Comparison of ENCODE assay signal across 8 cellular contexts in the genomic region with DNA sequence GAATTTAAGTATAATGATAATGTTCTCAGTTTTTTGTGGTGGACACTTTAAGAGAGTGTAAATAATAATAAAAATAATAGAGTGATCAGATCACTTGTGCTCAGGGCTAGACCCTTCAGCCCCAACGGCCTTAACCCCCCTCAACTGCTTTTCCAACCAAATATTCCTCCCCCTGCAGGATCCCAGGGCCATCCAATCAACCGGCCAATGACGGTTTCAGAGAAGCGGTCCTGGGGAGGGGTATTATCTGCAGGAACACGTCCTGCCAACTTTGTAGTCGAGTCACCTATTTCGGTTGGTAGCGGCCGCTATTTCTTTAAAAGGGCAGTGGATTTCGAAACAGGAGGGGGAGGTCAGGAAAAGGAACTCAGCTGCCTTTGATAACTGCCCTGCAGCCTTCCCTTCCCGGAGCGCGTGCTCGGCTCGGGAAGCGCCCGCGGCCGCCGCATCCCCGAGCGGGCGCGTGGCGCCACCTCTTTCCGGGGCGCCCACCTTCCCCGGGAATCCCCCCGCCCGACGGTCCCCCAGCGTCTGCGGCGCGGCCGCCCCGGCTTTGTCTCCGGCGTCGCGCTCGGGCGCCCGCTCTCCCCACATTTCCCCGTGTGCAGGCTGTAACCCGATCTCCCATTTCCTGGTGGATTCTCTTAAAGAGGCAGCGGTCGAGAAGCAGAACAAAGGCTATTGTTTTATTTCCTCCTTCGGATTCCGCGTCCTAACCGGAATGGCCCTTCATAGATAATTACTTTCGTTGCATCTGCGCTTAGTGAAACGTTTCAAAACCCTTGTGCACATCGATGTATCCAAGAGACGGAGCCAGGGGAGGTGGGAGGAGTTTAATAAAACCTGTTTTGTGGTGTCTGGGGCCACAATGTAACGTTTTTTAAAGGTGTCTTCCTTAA. TPM values are rescaled to one million over a fixed set of nuclear protein-coding genes. Genes with fewer than 3 reads are reported as not detected.
DNase-seq lines count a peak whose midpoint lies in the region; ATAC-seq and TF ChIP-seq lines count a peak whose summit lies in the region.

No MANE protein-coding gene starts in this region.

- H3K36me3 ChIP-seq in OCI-LY7 (ENCODE audit: insufficient read depth, low read length) (no peaks in the 10 kb centered on the region), esophagus muscularis mucosa (no peaks in the 10 kb centered on the region)

- intact Hi-C loops in OCI-LY7 (cut with micrococcal nuclease; ENCODE audit: unreplicated experiment), result loop anchor here (2.0 kb wide), 2 partner anchors 188 to 376 kb away; no protein-coding TSS in a partner anchor
- intact Hi-C loops in esophagus muscularis mucosa (cut with DNase I), result loop anchor here (5.0 to 10.0 kb wide), 3 partner anchors 66 to 386 kb away; no protein-coding TSS in a partner anchor

- WGBS in esophagus muscularis mucosa, result under 1% methylated on average over 22 of the region's 58 CpGs

- H4K20me1 ChIP-seq in OCI-LY7 (ENCODE audit: insufficient read depth, low read length), result no peaks in the 10 kb centered on the region

- peaks cover 23% of the 10 kb centered on the region for H3K4me1 ChIP-seq in OCI-LY7 (ENCODE audit: insufficient read depth, low read length, poor library complexity, severe bottlenecking)
- peaks cover 13 to 23% (median 15%) of the 10 kb centered on the region in 4 donors for H3K4me1 ChIP-seq in esophagus muscularis mucosa

- H3K4me3 ChIP-seq in OCI-LY7 (ENCODE audit: low read depth, low read length, poor library complexity, severe bottlenecking), result peak overlapping the region; percentile 92
- H3K4me3 ChIP-seq in esophagus muscularis mucosa, result peak overlapping the region; percentile 71 to 88 (median 84)

- H3K27me3 Mint-ChIP-seq in stimulated activated memory B cell treated with anti-CD40 and anti-IgM and Interleukin-4, amounts not matched to agents 10 μg/mL and 1 μg/mL and 100 μg/mL, for 72 hours, result no peaks in the 10 kb centered on the region

- peak overlapping the region; percentile 98 for H3K27ac Mint-ChIP-seq in stimulated activated memory B cell treated with anti-CD40 and anti-IgM and Interleukin-4, amounts not matched to agents 10 μg/mL and 1 μg/mL and 100 μg/mL, for 72 hours

- peak; percentile 3 for TF ChIP-seq POLR2A in esophagus muscularis mucosa (IDR thresholded peaks at IDR 0.05; ENCODE audit: low read depth)

- no peaks in the 10 kb centered on the region for H3K9me3 Mint-ChIP-seq in stimulated activated memory B cell treated with anti-CD40 and anti-IgM and Interleukin-4, amounts not matched to agents 10 μg/mL and 1 μg/mL and 100 μg/mL, for 72 hours

- DNase-seq in DMS114 treated with DMSO at 0.1 percent for 48 hours (lab: John Stamatoyannopoulos, UW; ENCODE audit: unreplicated experiment) (peak; percentile 62), HuH-7 (ENCODE audit: low spot score) (peak; percentile 80), OCI-LY7 (ENCODE audit: low spot score) (peak; percentile 85), esophagus muscularis mucosa (ENCODE audit: extremely low spot score) (peak; percentile 95), myocyte (ENCODE audit: low read depth) (peak; percentile 90)
- DNase-seq in activated T-cell treated with anti-CD3 and anti-CD28 coated beads, Interleukin-2, amount 50 U/mL, for 48 hours, result peak; percentile 76 to 79

- TF ChIP-seq CTCF in OCI-LY7 (conservative IDR thresholded peaks at IDR 0.05; ENCODE audit: low read length) (no peak), esophagus muscularis mucosa (IDR thresholded peaks at IDR 0.05) (peak in 1 of 3 experiments; percentile 21)

- H3K27me3 ChIP-seq in esophagus muscularis mucosa, result no peaks in the 10 kb centered on the region

- H3K9me3 ChIP-seq in OCI-LY7 (ENCODE audit: low read length), result no peaks in the 10 kb centered on the region
- no peaks in the 10 kb centered on the region for H3K9me3 ChIP-seq in esophagus muscularis mucosa

- H3K4me3 Mint-ChIP-seq in stimulated activated memory B cell treated with anti-CD40 and anti-IgM and Interleukin-4, amounts not matched to agents 10 μg/mL and 1 μg/mL and 100 μg/mL, for 72 hours, result peak overlapping the region; percentile 87

- CTCF ChIA-PET in OCI-LY7 (lab: Charles Lee; ENCODE audit: unreplicated experiment), result no interaction called here

- peak; percentile 33 for ATAC-seq in GM21515 (IDR thresholded peaks at IDR 0.05; ENCODE audit: unreplicated experiment)
- peak; percentile 55 for ATAC-seq in stimulated activated memory B cell treated with anti-CD40 and anti-IgM and Interleukin-4, amounts not matched to agents 10 μg/mL and 1 μg/mL and 100 μg/mL, for 72 hours

- POLR2A ChIA-PET in OCI-LY7 (lab: Charles Lee), result interaction anchor here (0.6 to 2.0 kb wide), 6 partner anchors 18 to 628 kb away, joined by 3 to 12 read pairs (median 3); no protein-coding TSS in a partner anchor

- peaks cover 36% of the 10 kb centered on the region; the same call in 1 of the 2 replicates for H3K79me2 ChIP-seq in OCI-LY7 (ENCODE audit: insufficient read depth, low read depth, low read length)

- peak overlapping the region; percentile 79 for H3K27ac ChIP-seq in OCI-LY7 (ENCODE audit: low read depth, low read length, poor library complexity, severe bottlenecking)
- H3K27ac ChIP-seq in esophagus muscularis mucosa (replicated peaks in 1 of 4), result peak overlapping the region; percentile 90 to 98 (median 98)

- H3K4me1 Mint-ChIP-seq in stimulated activated memory B cell treated with anti-CD40 and anti-IgM and Interleukin-4, amounts not matched to agents 10 μg/mL and 1 μg/mL and 100 μg/mL, for 72 hours, result peaks cover 25% of the 10 kb centered on the region

- H2AFZ ChIP-seq in OCI-LY7 (ENCODE audit: low read length), result peak overlapping the region; percentile 80

- peaks cover 8% of the 10 kb centered on the region for H3K36me3 Mint-ChIP-seq in stimulated activated memory B cell treated with anti-CD40 and anti-IgM and Interleukin-4, amounts not matched to agents 10 μg/mL and 1 μg/mL and 100 μg/mL, for 72 hours

- H3K9me2 ChIP-seq in OCI-LY7 (ENCODE audit: insufficient read depth, low read length), result no peaks in the 10 kb centered on the region

- H3K4me2 ChIP-seq in OCI-LY7 (ENCODE audit: low read length), result peak overlapping the region; percentile 69

- no peak for TF ChIP-seq EP300 in esophagus muscularis mucosa (IDR thresholded peaks at IDR 0.05)

- BruUV-seq in OCI-LY7 (replicated peaks; lab: Mats Ljungman, UMichigan), result no TSS peak

RNA-seq across cellular contexts. Expression of a gene that starts 0.7 kb away (rescaled TPM):
- total RNA-seq in OCI-LY7 (2014; rRNA removed; shearing (Covaris generic)), result 17.2 and 19.3 TPM in 2 replicates
- total RNA-seq in OCI-LY7 (2022) (17.1 and 23.1 TPM in 2 replicates), esophagus muscularis mucosa (10 to 100 TPM; 22.4 to 29.6 (median 25.3) TPM), myocyte (4.6 and 9.7 TPM in 2 replicates)
- 5.3 TPM for polyA plus RNA-seq in myocyte (2012)

Comparison
In these comparisons a context has a peak if more than half of its experiments do, and no peak if none do; other contexts are left out.
1. Peak in every context shown above with its lines: DNase-seq, ATAC-seq, H3K4me3 ChIP-seq and H3K27ac ChIP-seq.